ENCODE assay signal across 16 cellular contexts in the genomic region with DNA sequence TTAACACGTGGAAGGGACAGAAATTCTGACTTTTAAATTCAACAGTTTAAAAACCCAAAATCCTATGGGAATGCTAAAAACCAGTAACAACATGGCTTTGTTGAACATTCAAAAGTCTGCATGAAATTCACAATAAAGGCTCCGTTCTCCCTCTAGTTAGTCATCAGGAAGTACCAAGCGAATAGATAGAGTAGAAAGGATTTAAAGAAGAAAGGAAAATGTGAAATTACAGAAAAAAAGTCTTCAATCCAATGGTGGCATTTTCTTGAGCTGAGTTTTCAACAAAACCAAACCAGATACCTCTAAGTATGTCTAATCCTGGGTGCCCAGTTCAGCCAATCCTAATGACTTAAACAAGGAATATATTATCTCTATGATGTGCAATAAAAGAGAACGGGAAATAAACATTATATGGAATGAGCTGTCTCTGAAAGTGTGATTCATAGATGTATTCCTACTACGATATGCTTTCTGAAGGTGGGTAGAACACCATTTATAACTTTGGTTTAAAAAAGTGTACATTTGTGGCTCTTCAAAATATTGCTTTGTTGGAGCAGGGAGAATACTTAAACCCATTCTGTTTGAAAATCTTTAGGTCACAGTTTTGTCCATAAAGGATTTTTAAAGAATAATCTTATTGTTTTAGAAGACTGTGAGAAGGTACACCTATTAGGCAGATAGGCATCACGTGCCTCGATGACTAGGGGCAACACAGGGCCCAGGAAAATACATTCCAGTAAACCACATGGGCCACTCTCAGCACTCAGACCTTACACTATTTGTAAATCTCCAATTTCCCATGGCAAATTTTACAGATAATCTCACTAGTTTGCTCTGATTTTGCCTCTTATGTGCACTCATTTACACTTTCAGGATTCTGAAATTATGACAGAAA.
DNase-seq lines count a peak whose midpoint lies in the region; ATAC-seq and TF ChIP-seq lines count a peak whose summit lies in the region.
"Had no signal": no experiment of that assay in that cellular context is flagged by ENCODE, and none has a peak within 500 bp of the region (broad histone marks: within the 10 kb centered on the region; RNA-seq: fewer than 3 reads in every experiment).

No MANE protein-coding gene starts in this region.

- TF ChIP-seq CTCF in fibroblast of villous mesenchyme (IDR thresholded peaks at IDR 0.05; ENCODE audit: insufficient read depth, low read depth, low read length) (no peak), smooth muscle cell (IDR thresholded peaks at IDR 0.05; ENCODE audit: borderline replicate concordance, insufficient read depth, poor library complexity, severe bottlenecking) (no peak), omental fat pad (IDR thresholded peaks at IDR 0.05) (no peak)

- H4K20me1 ChIP-seq in smooth muscle cell (ENCODE audit: low read depth), result no peaks in the 10 kb centered on the region
- H4K20me1 ChIP-seq: BLaER1 had no signal

- H3K4me1 ChIP-seq in adipocyte (ENCODE audit: control insufficient read depth, insufficient read depth, low read length) (peaks cover 31% of the 10 kb centered on the region), smooth muscle cell (ENCODE audit: low read depth) (peaks cover 16% of the 10 kb centered on the region)
- H3K4me1 ChIP-seq: BLaER1 had no signal

- H3K36me3 ChIP-seq in adipocyte (ENCODE audit: control insufficient read depth, insufficient read depth, low read length, severe bottlenecking), result no peaks in the 10 kb centered on the region
- H3K36me3 ChIP-seq in smooth muscle cell (ENCODE audit: low read depth), result no peaks in the 10 kb centered on the region
- H3K36me3 ChIP-seq: BLaER1 had no signal

- H3K27me3 ChIP-seq in adipocyte (replicated peaks; ENCODE audit: control insufficient read depth, insufficient read depth, low read length) (no peaks in the 10 kb centered on the region), smooth muscle cell (ENCODE audit: low read depth) (no peaks in the 10 kb centered on the region)
- H3K27me3 ChIP-seq: BLaER1 had no signal

- no peaks in the 10 kb centered on the region for H3K9me3 ChIP-seq in adipocyte (ENCODE audit: control insufficient read depth, low read length)
- H3K9me3 ChIP-seq in smooth muscle cell (replicated peaks; ENCODE audit: low read depth), result no peaks in the 10 kb centered on the region
- H3K9me3 ChIP-seq: BLaER1 had no signal

- H3K79me2 ChIP-seq in smooth muscle cell (ENCODE audit: low read depth), result no peaks in the 10 kb centered on the region

- H3K4me3 ChIP-seq in adipocyte (ENCODE audit: low read length), result no peak overlapping the region
- H3K4me3 ChIP-seq in fibroblast of villous mesenchyme (ENCODE audit: low read depth, low read length), result no peak overlapping the region
- H3K4me3 ChIP-seq in smooth muscle cell, result no peak overlapping the region
- H3K4me3 ChIP-seq: BLaER1 had no signal

- peak overlapping the region; percentile 10 for H3K9ac ChIP-seq in adipocyte (ENCODE audit: low read length)
- peak overlapping the region; percentile 35 for H3K9ac ChIP-seq in smooth muscle cell (ENCODE audit: low read depth)
- H3K9ac ChIP-seq: BLaER1 had no signal

- 21% methylated on average over 7 of the region's 7 CpGs for WGBS in smooth muscle cell (ENCODE audit: low lambda C conversion rate)

- peak overlapping the region; percentile 80 for H3K27ac ChIP-seq in smooth muscle cell (ENCODE audit: low read depth)
- H3K27ac ChIP-seq: BLaER1 had no signal

- H2AFZ ChIP-seq in smooth muscle cell (ENCODE audit: low read depth), result peak overlapping the region; percentile 73

- H3K4me2 ChIP-seq in smooth muscle cell, result peak overlapping the region; percentile 78
- H3K4me2 ChIP-seq: BLaER1 had no signal

- DNase-seq in LHCN-M2 (ENCODE audit: low read depth) (peak; percentile 45), adipocyte (ENCODE audit: low read depth) (no peak), fibroblast of villous mesenchyme (ENCODE audit: low read depth) (peak; percentile 50), smooth muscle cell (lab: John Stamatoyannopoulos, UW; ENCODE audit: unreplicated experiment) (no peak), SHP77 treated with DMSO at 0.1 percent for 48 hours (lab: John Stamatoyannopoulos, UW) (no peak), omental fat pad (ENCODE audit: low spot score) (no peak)
- DNase-seq: CD8-positive, alpha-beta memory T cell; DMS 273 treated with DMSO at 0.1 percent for 48 hours; HCEC 1CT; KG1; NCI-H1105; NCI-H1694 treated with DMSO at 0.1 percent for 48 hours; NCI-H748 treated with DMSO at 0.1 percent for 48 hours; Right ventricle myocardium superior had no signal

- ATAC-seq in GM18519 (IDR thresholded peaks at IDR 0.05; ENCODE audit: low FRiP score, unreplicated experiment) (no peak), omental fat pad (ENCODE audit: low FRiP score) (no peak)

- peaks cover 12% of the 10 kb centered on the region for H3F3A ChIP-seq in smooth muscle cell (ENCODE audit: low read depth)

Comparison
In these comparisons a context has a peak if more than half of its experiments do, and no peak if none do; other contexts are left out.
1. DNase-seq: peak in LHCN-M2 (single experiment) and fibroblast of villous mesenchyme (single experiment); none in adipocyte (single experiment), smooth muscle cell (single experiment), SHP77 treated with DMSO at 0.1 percent for 48 hours (single experiment) and omental fat pad (single experiment).